Comparison of ENCODE assay signal across 19 cellular contexts in the genomic region with DNA sequence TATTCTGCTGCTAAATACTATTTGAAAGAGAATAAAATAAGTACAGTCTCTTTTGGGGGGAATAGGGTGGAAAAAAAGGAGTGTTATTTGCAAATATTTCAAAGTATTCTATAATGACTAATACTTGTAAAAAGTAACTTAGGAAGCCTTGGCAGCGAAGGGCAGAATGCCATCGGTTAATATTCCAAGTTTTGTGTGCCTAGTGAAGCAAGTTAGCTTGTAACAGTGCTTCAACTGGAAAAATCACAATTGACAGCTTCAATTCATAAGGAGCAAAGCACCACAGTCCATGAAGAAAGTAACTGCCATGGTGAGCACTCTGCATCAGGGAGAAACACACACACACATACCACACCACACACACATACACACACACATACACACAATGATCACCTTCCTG.
"Had no signal": no experiment of that assay in that cellular context is flagged by ENCODE, and none has a peak within 500 bp of the region (broad histone marks: within the 10 kb centered on the region; RNA-seq: fewer than 3 reads in every experiment).

No MANE protein-coding gene starts in this region.

- H3K9me3 Mint-ChIP-seq: nephron; stimulated activated memory B cell treated with anti-CD40 and anti-IgM and Interleukin-4, amounts not matched to agents 10 μg/mL and 1 μg/mL and 100 μg/mL, for 72 hours had no signal

- H3K4me3 Mint-ChIP-seq: naive B cell; nephron; stimulated activated memory B cell treated with anti-CD40 and anti-IgM and Interleukin-4, amounts not matched to agents 10 μg/mL and 1 μg/mL and 100 μg/mL, for 72 hours; stimulated activated naive CD8-positive, alpha-beta T cell treated with anti-CD3 and anti-CD28 coated beads, Interleukin-15, Interleukin-2, amounts not matched to agents 100 ng/mL and 50 ng/mL, for 24 hours had no signal

- DNase-seq: dermis blood vessel endothelial cell; esophagus squamous epithelium; kidney glomerular epithelial cell; naive B cell; psoas muscle; spleen; stimulated activated CD4-positive, alpha-beta T cell treated with anti-CD3 and anti-CD28 coated beads, Interleukin-15, amount 100 ng/mL, for 24 hours; stimulated activated CD4-positive, alpha-beta T cell treated with anti-CD3 and anti-CD28 coated beads, Interleukin-1b, Interleukin-23, amount 100 ng/mL, for 48 hours; stimulated activated CD4-positive, alpha-beta T cell treated with anti-CD3 and anti-CD28 coated beads, Interleukin-4, amount 100 ng/mL, for 24 hours; tibial artery; upper lobe of left lung; uterus had no signal

- H3K4me1 Mint-ChIP-seq: naive B cell; stimulated activated memory B cell treated with anti-CD40 and anti-IgM and Interleukin-4, amounts not matched to agents 10 μg/mL and 1 μg/mL and 100 μg/mL, for 72 hours had no signal

- H3K36me3 ChIP-seq: esophagus squamous epithelium, spleen, tibial artery, upper lobe of left lung, uterus had no signal

- H3K4me1 ChIP-seq: esophagus squamous epithelium, foreskin keratinocyte, parathyroid adenoma, psoas muscle, spleen, tibial artery, upper lobe of left lung, uterus had no signal

- H3K9me3 ChIP-seq: esophagus squamous epithelium, psoas muscle, tibial artery, upper lobe of left lung, uterus had no signal

- H3K27me3 Mint-ChIP-seq: naive B cell; stimulated activated memory B cell treated with anti-CD40 and anti-IgM and Interleukin-4, amounts not matched to agents 10 μg/mL and 1 μg/mL and 100 μg/mL, for 72 hours; stimulated activated naive CD8-positive, alpha-beta T cell treated with anti-CD3 and anti-CD28 coated beads, Interleukin-15, Interleukin-2, amounts not matched to agents 100 ng/mL and 50 ng/mL, for 24 hours had no signal

- H3K9ac ChIP-seq: parathyroid adenoma had no signal

- H3K79me2 ChIP-seq: parathyroid adenoma had no signal

- H3K27me3 ChIP-seq: esophagus squamous epithelium, foreskin keratinocyte, spleen, tibial artery, upper lobe of left lung, uterus had no signal

- ATAC-seq: foreskin keratinocyte; psoas muscle; sciatic nerve; stimulated activated memory B cell treated with anti-CD40 and anti-IgM and Interleukin-4, amounts not matched to agents 10 μg/mL and 1 μg/mL and 100 μg/mL, for 72 hours had no signal

- H3K27ac Mint-ChIP-seq: naive B cell; stimulated activated memory B cell treated with anti-CD40 and anti-IgM and Interleukin-4, amounts not matched to agents 10 μg/mL and 1 μg/mL and 100 μg/mL, for 72 hours; stimulated activated naive CD8-positive, alpha-beta T cell treated with anti-CD3 and anti-CD28 coated beads, Interleukin-15, Interleukin-2, amounts not matched to agents 100 ng/mL and 50 ng/mL, for 24 hours had no signal

- FAIRE-seq: islet of Langerhans had no signal

- H2AFZ ChIP-seq: parathyroid adenoma had no signal

- H3K4me3 ChIP-seq: esophagus squamous epithelium, psoas muscle, spleen, tibial artery, upper lobe of left lung, uterus had no signal

- H3K27ac ChIP-seq: esophagus squamous epithelium, foreskin keratinocyte, parathyroid adenoma, psoas muscle, spleen, tibial artery, upper lobe of left lung, uterus had no signal

- H3K36me3 Mint-ChIP-seq: naive B cell; stimulated activated memory B cell treated with anti-CD40 and anti-IgM and Interleukin-4, amounts not matched to agents 10 μg/mL and 1 μg/mL and 100 μg/mL, for 72 hours had no signal
